In genomic region chr13:108325863-108326262, GRCh38 we compare ENCODE assay signal across 12 cellular contexts.
"Had no signal": no experiment of that assay in that cellular context is flagged by ENCODE, and none has a peak within 500 bp of the region (broad histone marks: within the 10 kb centered on the region; RNA-seq: fewer than 3 reads in every experiment).

No MANE protein-coding gene starts in this region.

- H3K27me3 Mint-ChIP-seq: activated CD4-positive, alpha-beta memory T cell treated with anti-CD3 and anti-CD28 coated beads, Interleukin-2, amount 10 ng/mL, durations not matched to agents 7 days and 5 days had no signal

- H3K36me3 Mint-ChIP-seq: activated naive CD4-positive, alpha-beta T cell treated with anti-CD3 and anti-CD28 coated beads, Interleukin-2, amount 50 U/mL, for 72 hours; WTC11 had no signal

- H3K4me3 Mint-ChIP-seq: activated CD4-positive, alpha-beta memory T cell treated with anti-CD3 and anti-CD28 coated beads, Interleukin-2, amount 10 ng/mL, durations not matched to agents 7 days and 5 days; activated T-cell treated with anti-CD3 and anti-CD28 coated beads, Interleukin-2, amount 50 U/mL, for 4 hours; T-helper 1 cell treated with Interleukin-12 subunit alpha and Interleukin-12 subunit beta and Interleukin-4 antibody, amounts not matched to agents 30 μg/mL and 1 μg/mL, for 36 hours; WTC11 had no signal

- H3K36me3 ChIP-seq: colonic mucosa, esophagus squamous epithelium, pancreas, sigmoid colon had no signal

- H3K4me1 ChIP-seq: body of pancreas, colonic mucosa, esophagus squamous epithelium, pancreas, sigmoid colon had no signal

- H3K9me3 ChIP-seq: body of pancreas, colonic mucosa, esophagus squamous epithelium, pancreas, sigmoid colon had no signal

- DNase-seq: activated CD4-positive, alpha-beta T cell treated with anti-CD3 and anti-CD28 coated beads for 4 hours; activated T-cell treated with anti-CD3 and anti-CD28 coated beads, Interleukin-2, amount 50 U/mL, for 4 hours; esophagus squamous epithelium; pancreas; sigmoid colon; stimulated activated CD4-positive, alpha-beta T cell treated with anti-CD3 and anti-CD28 coated beads, Interleukin-2, amount 100 ng/mL, for 24 hours had no signal

- H3K9me3 Mint-ChIP-seq: activated CD4-positive, alpha-beta memory T cell treated with anti-CD3 and anti-CD28 coated beads, Interleukin-2, amount 10 ng/mL, durations not matched to agents 7 days and 5 days; activated naive CD4-positive, alpha-beta T cell treated with anti-CD3 and anti-CD28 coated beads, Interleukin-2, amount 50 U/mL, for 72 hours; activated T-cell treated with anti-CD3 and anti-CD28 coated beads, Interleukin-2, amount 50 U/mL, for 4 hours; T-helper 1 cell treated with Interleukin-12 subunit alpha and Interleukin-12 subunit beta and Interleukin-4 antibody, amounts not matched to agents 30 μg/mL and 1 μg/mL, for 36 hours; WTC11 had no signal

- H3K27me3 ChIP-seq: body of pancreas, colonic mucosa, pancreas had no signal

- H3K27ac Mint-ChIP-seq: activated CD4-positive, alpha-beta memory T cell treated with anti-CD3 and anti-CD28 coated beads, Interleukin-2, amount 10 ng/mL, durations not matched to agents 7 days and 5 days; activated naive CD4-positive, alpha-beta T cell treated with anti-CD3 and anti-CD28 coated beads, Interleukin-2, amount 50 U/mL, for 72 hours; T-helper 1 cell treated with Interleukin-12 subunit alpha and Interleukin-12 subunit beta and Interleukin-4 antibody, amounts not matched to agents 30 μg/mL and 1 μg/mL, for 36 hours; WTC11 had no signal

- H3K4me3 ChIP-seq: body of pancreas, colonic mucosa, esophagus squamous epithelium, pancreas, sigmoid colon had no signal

- H3K27ac ChIP-seq: body of pancreas, colonic mucosa, esophagus squamous epithelium, pancreas, sigmoid colon had no signal

- ATAC-seq: activated naive CD4-positive, alpha-beta T cell treated with anti-CD3 and anti-CD28 coated beads, Interleukin-2, amount 50 U/mL, for 72 hours; activated T-cell treated with anti-CD3 and anti-CD28 coated beads, Interleukin-2, amount 50 U/mL, for 4 hours; body of pancreas had no signal
